17 cellular contexts compared by ENCODE assay signal in genomic region chr17:47718634-47719405, GRCh38. TPM values are rescaled to one million over a fixed set of nuclear protein-coding genes. Genes with fewer than 3 reads are reported as not detected.
DNase-seq lines count a peak whose midpoint lies in the region; ATAC-seq lines count a peak whose summit lies in the region.
"Had no signal": no experiment of that assay in that cellular context is flagged by ENCODE, and none has a peak within 500 bp of the region (broad histone marks: within the 10 kb centered on the region; RNA-seq: fewer than 3 reads in every experiment).

No MANE protein-coding gene starts in this region.

- no peak for ATAC-seq in activated CD4-positive, alpha-beta T cell treated with anti-CD3 and anti-CD28 coated beads for 36 hours
- no peak for ATAC-seq in activated naive CD8-positive, alpha-beta T cell treated with anti-CD3 and anti-CD28 coated beads, Interleukin-2, amount 50 U/mL, for 24 hours

- no peak overlapping the region for H2AFZ ChIP-seq in neuronal stem cell (ENCODE audit: low read length)
- H2AFZ ChIP-seq: parathyroid adenoma had no signal

- no peak overlapping the region for H3K14ac ChIP-seq in neuronal stem cell (ENCODE audit: low read length)

- intact Hi-C loops in activated CD4-positive, alpha-beta T cell treated with anti-CD3 and anti-CD28 coated beads for 36 hours (cut with DNase I, micrococcal nuclease): no loop called here

- no peak overlapping the region for H3K23ac ChIP-seq in neuronal stem cell (ENCODE audit: low read depth, low read length, poor library complexity)

- no peak overlapping the region for H2BK12ac ChIP-seq in neuronal stem cell (ENCODE audit: low read length)

- H3K79me1 ChIP-seq in neuronal stem cell (ENCODE audit: low read depth, low read length): no peaks in the 10 kb centered on the region

- H3K4me1 Mint-ChIP-seq in activated CD4-positive, alpha-beta T cell treated with anti-CD3 and anti-CD28 coated beads for 36 hours: peaks cover 94% of the 10 kb centered on the region
- H3K4me1 Mint-ChIP-seq in activated naive CD8-positive, alpha-beta T cell treated with anti-CD3 and anti-CD28 coated beads, Interleukin-2, amount 50 U/mL, for 24 hours: peaks cover 99% of the 10 kb centered on the region

- CTCF ChIA-PET in activated CD4-positive, alpha-beta T cell treated with anti-CD3 and anti-CD28 coated beads for 36 hours (lab: Charles Lee): interaction anchor here (0.7 to 8.2 kb wide), 13 partner anchors 12 to 228 kb away, joined by 3 to 117 read pairs (median 5); partner anchors contain the start of genes KPNB1, TBKBP1 and TBX21

- peak; percentile 45 for DNase-seq in activated CD4-positive, alpha-beta T cell treated with anti-CD3 and anti-CD28 coated beads for 36 hours
- DNase-seq in activated CD4-positive, alpha-beta T cell treated with anti-CD3 and anti-CD28 coated beads for 1 hour: no peak
- DNase-seq in NCI-H524 treated with DMSO at 0.1 percent for 48 hours (lab: John Stamatoyannopoulos, UW): peak; percentile 20
- DNase-seq in activated naive CD8-positive, alpha-beta T cell treated with anti-CD3 and anti-CD28 coated beads, Interleukin-2, amount 50 U/mL, for 24 hours: no peak
- DNase-seq in neuronal stem cell (ENCODE audit: low spot score): no peak
- DNase-seq in activated CD4-positive, CD25-positive, alpha-beta regulatory T cell treated with anti-CD3 and anti-CD28 coated beads, Interleukin-2, amount 50 U/mL, for 72 hours: no peak
- DNase-seq in NCI-H510A (lab: John Stamatoyannopoulos, UW): no peak
- no peak for DNase-seq in AML-193 (lab: John Stamatoyannopoulos, UW)
- DNase-seq: foreskin melanocyte, mesendoderm, NCI-H2081 treated with DMSO at 0.1 percent for 48 hours, testis, WERI-Rb-1 had no signal

- peak overlapping the region; percentile 21 for H3K18ac ChIP-seq in neuronal stem cell (ENCODE audit: low read length)

- no peaks in the 10 kb centered on the region for H3K36me3 Mint-ChIP-seq in activated CD4-positive, alpha-beta T cell treated with anti-CD3 and anti-CD28 coated beads for 36 hours (ENCODE audit: low read depth)
- H3K36me3 Mint-ChIP-seq in activated naive CD8-positive, alpha-beta T cell treated with anti-CD3 and anti-CD28 coated beads, Interleukin-2, amount 50 U/mL, for 24 hours (ENCODE audit: low read depth): no peaks in the 10 kb centered on the region

- H2BK15ac ChIP-seq in neuronal stem cell (ENCODE audit: low read length): no peak overlapping the region

- peak overlapping the region; percentile 98 for H3K27ac Mint-ChIP-seq in activated CD4-positive, alpha-beta T cell treated with anti-CD3 and anti-CD28 coated beads for 36 hours
- H3K27ac Mint-ChIP-seq in activated naive CD8-positive, alpha-beta T cell treated with anti-CD3 and anti-CD28 coated beads, Interleukin-2, amount 50 U/mL, for 24 hours: peak overlapping the region; percentile 99

- no peaks in the 10 kb centered on the region for H3K36me3 ChIP-seq in neuronal stem cell (replicated peaks in 1 of 2; ENCODE audit: control insufficient read depth in 2 of 2, insufficient read depth in 2 of 2, low read length in 2 of 2)
- H3K36me3 ChIP-seq: SJSA1, WERI-Rb-1 had no signal

- H3K4ac ChIP-seq in neuronal stem cell (ENCODE audit: low read length): no peak overlapping the region

- POLR2A ChIA-PET in activated CD4-positive, alpha-beta T cell treated with anti-CD3 and anti-CD28 coated beads for 36 hours (lab: Charles Lee): interaction anchor here (0.6 to 3.3 kb wide), 15 partner anchors 12 to 112 kb away, joined by 3 to 29 read pairs (median 4); partner anchors contain the start of genes KPNB1, LRRC46, MRPL10 and TBX21

- no peak overlapping the region for H2BK5ac ChIP-seq in neuronal stem cell (ENCODE audit: low read length)

- H3K9me3 ChIP-seq in neuronal stem cell (replicated peaks in 1 of 2; ENCODE audit: control insufficient read depth in 2 of 2, insufficient read depth in 1 of 2, low read depth in 1 of 2, low read length in 2 of 2): peaks cover 0 to 4% of the 10 kb centered on the region in 2 donors
- H3K9me3 ChIP-seq: SJSA1, testis had no signal

- no peak overlapping the region for H3K4me3 ChIP-seq in neuronal stem cell (ENCODE audit: low read length in 2 of 2)
- H3K4me3 ChIP-seq: SJSA1, testis had no signal

- H4K8ac ChIP-seq in neuronal stem cell (ENCODE audit: low read depth, low read length): no peak overlapping the region

- no peaks in the 10 kb centered on the region for H3K9me3 Mint-ChIP-seq in activated CD4-positive, alpha-beta T cell treated with anti-CD3 and anti-CD28 coated beads for 36 hours (ENCODE audit: low read depth)
- H3K9me3 Mint-ChIP-seq in activated naive CD8-positive, alpha-beta T cell treated with anti-CD3 and anti-CD28 coated beads, Interleukin-2, amount 50 U/mL, for 24 hours: no peaks in the 10 kb centered on the region

- H3K9ac ChIP-seq in neuronal stem cell (ENCODE audit: low read depth, low read length, poor library complexity): no peak overlapping the region
- H3K9ac ChIP-seq: parathyroid adenoma had no signal

- no peak overlapping the region for H2BK120ac ChIP-seq in neuronal stem cell (ENCODE audit: low read depth, low read length)

- no CpG with 5 or more reads among the region's 8 CpGs for WGBS in neuronal stem cell (ENCODE audit: extremely low coverage in 2 of 2, insufficient read length in 2 of 2, insufficient replicate concordance in 1 of 2), 2 donors

- H3K4me3 Mint-ChIP-seq in activated CD4-positive, alpha-beta T cell treated with anti-CD3 and anti-CD28 coated beads for 36 hours: peak overlapping the region; percentile 69
- H3K4me3 Mint-ChIP-seq in activated naive CD8-positive, alpha-beta T cell treated with anti-CD3 and anti-CD28 coated beads, Interleukin-2, amount 50 U/mL, for 24 hours: peak overlapping the region; percentile 79

- H3K4me2 ChIP-seq in neuronal stem cell (ENCODE audit: insufficient read depth, low read length, poor library complexity, severe bottlenecking): no peak overlapping the region

- no peak overlapping the region for H4K91ac ChIP-seq in neuronal stem cell (ENCODE audit: low read depth, low read length, poor library complexity)

- H3K27ac ChIP-seq in neuronal stem cell (replicated peaks; ENCODE audit: low read length): no peak overlapping the region
- H3K27ac ChIP-seq: parathyroid adenoma, SJSA1, testis, WERI-Rb-1 had no signal

- no peak overlapping the region for H2AK5ac ChIP-seq in neuronal stem cell (ENCODE audit: low read depth, low read length)

- no peaks in the 10 kb centered on the region for H3K27me3 Mint-ChIP-seq in activated CD4-positive, alpha-beta T cell treated with anti-CD3 and anti-CD28 coated beads for 36 hours
- H3K27me3 Mint-ChIP-seq in activated naive CD8-positive, alpha-beta T cell treated with anti-CD3 and anti-CD28 coated beads, Interleukin-2, amount 50 U/mL, for 24 hours: no peaks in the 10 kb centered on the region

- H3K4me1 ChIP-seq in neuronal stem cell (ENCODE audit: control insufficient read depth in 2 of 2, insufficient read depth in 1 of 2, low read depth in 1 of 2, low read length in 2 of 2): peaks cover 2 to 14% of the 10 kb centered on the region in 2 donors
- H3K4me1 ChIP-seq: testis had no signal

- peaks cover 0 to 83% (median 30%) of the 10 kb centered on the region in 3 experiments for H3K27me3 ChIP-seq in neuronal stem cell (ENCODE audit: control insufficient read depth in 3 of 3, insufficient read depth in 3 of 3, low read depth in 1 of 3, low read length in 3 of 3)
- H3K27me3 ChIP-seq: testis had no signal

RNA-seq across cellular contexts. Expression of gene TBX21, which starts 14.2 kb away (rescaled TPM):
- total RNA-seq in activated CD4-positive, alpha-beta T cell treated with anti-CD3 and anti-CD28 coated beads for 36 hours: 10 to 100 TPM; 73.4 to 76.8 TPM
- polyA plus RNA-seq in neuronal stem cell (2013, experiment 1 of 2): not detected
- 0.01 TPM for polyA plus RNA-seq in neuronal stem cell (2013, experiment 2 of 2)
- total RNA-seq: A673, bronchial epithelial cell, SJSA1 had no signal

RNA-seq across cellular contexts. Expression of gene TBKBP1, which starts 24.9 kb away (rescaled TPM):
- 10 to 100 TPM; 21.8 to 23.1 TPM for total RNA-seq in activated CD4-positive, alpha-beta T cell treated with anti-CD3 and anti-CD28 coated beads for 36 hours
- 12.8 TPM for polyA plus RNA-seq in neuronal stem cell (2013, experiment 1 of 2)
- 13.4 TPM for polyA plus RNA-seq in neuronal stem cell (2013, experiment 2 of 2)

Comparison
In these comparisons a context has a peak if more than half of its experiments do, and no peak if none do; other contexts are left out.
1. DNase-seq: peak in activated CD4-positive, alpha-beta T cell treated with anti-CD3 and anti-CD28 coated beads for 36 hours (single experiment) and NCI-H524 treated with DMSO at 0.1 percent for 48 hours (single experiment); none in activated CD4-positive, alpha-beta T cell treated with anti-CD3 and anti-CD28 coated beads for 1 hour (single experiment), activated naive CD8-positive, alpha-beta T cell treated with anti-CD3 and anti-CD28 coated beads, Interleukin-2, amount 50 U/mL, for 24 hours (single experiment), neuronal stem cell (single experiment), activated CD4-positive, CD25-positive, alpha-beta regulatory T cell treated with anti-CD3 and anti-CD28 coated beads, Interleukin-2, amount 50 U/mL, for 72 hours (single experiment), NCI-H510A (single experiment) and AML-193 (0 of 2).